Comparison of ENCODE assay signal across 9 cellular contexts in the genomic region with DNA sequence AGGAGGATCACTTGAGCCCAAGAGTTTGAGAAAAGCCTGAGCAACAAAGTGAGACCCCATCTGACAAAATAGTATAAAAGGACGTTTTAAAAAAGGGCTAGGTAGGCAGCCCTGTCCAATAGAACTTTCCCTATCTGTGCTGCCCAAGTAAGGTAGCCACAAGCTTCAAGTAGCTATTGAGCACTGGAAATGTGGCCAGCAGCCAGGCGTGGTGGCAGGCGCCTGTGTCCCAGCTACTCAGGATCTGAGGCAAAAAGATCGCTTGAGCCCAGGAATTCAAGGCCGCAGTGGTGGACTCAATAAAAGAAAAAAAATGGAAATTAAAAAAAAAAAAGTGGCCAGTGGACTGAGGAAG. TPM values are rescaled to one million over a fixed set of nuclear protein-coding genes. Genes with fewer than 3 reads are reported as not detected.
A peak's percentile ranks its signal among the peaks of the same experiment; 100 is the strongest.
DNase-seq lines count a peak whose midpoint lies in the region; ATAC-seq and TF ChIP-seq lines count a peak whose summit lies in the region.
"Had no signal": no experiment of that assay in that cellular context is flagged by ENCODE, and none has a peak within 500 bp of the region (broad histone marks: within the 10 kb centered on the region; RNA-seq: fewer than 3 reads in every experiment).

No MANE protein-coding gene starts in this region.

- no peak overlapping the region for H2AFZ ChIP-seq in hepatocyte

- H3K4me3 Mint-ChIP-seq in activated CD8-positive, alpha-beta memory T cell treated with anti-CD3 and anti-CD28 coated beads, Interleukin-2, amount 10 ng/mL, durations not matched to agents 7 days and 5 days = peak overlapping the region; percentile 86

- no peak for DNase-seq in activated CD8-positive, alpha-beta memory T cell treated with anti-CD3 and anti-CD28 coated beads, Interleukin-2, amount 10 ng/mL, durations not matched to agents 7 days and 5 days
- no peak for DNase-seq in activated CD8-positive, alpha-beta memory T cell treated with anti-CD3 and anti-CD28 coated beads, Interleukin-2, amount 50 U/mL, for 4 hours
- DNase-seq in SHP77 treated with DMSO at 0.1 percent for 48 hours (lab: John Stamatoyannopoulos, UW) = peak; percentile 75
- no peak for DNase-seq in hepatocyte (ENCODE audit: low spot score)
- peak; percentile 36 for DNase-seq in testis
- DNase-seq in HEK293T (ENCODE audit: extremely low spot score) = no peak
- no peak for DNase-seq in HK-2 (ENCODE audit: unreplicated experiment)
- DNase-seq: activated CD8-positive, alpha-beta memory T cell treated with anti-CD3 and anti-CD28 coated beads, Interleukin-2, amount 50 U/mL, for 48 hours had no signal

- ATAC-seq in activated CD8-positive, alpha-beta memory T cell treated with anti-CD3 and anti-CD28 coated beads, Interleukin-2, amount 10 ng/mL, durations not matched to agents 7 days and 5 days = no peak
- ATAC-seq in HG03045 (IDR thresholded peaks at IDR 0.05; ENCODE audit: unreplicated experiment) = no peak

- H4K20me1 ChIP-seq in hepatocyte (ENCODE audit: insufficient read depth, poor library complexity, severe bottlenecking) = no peaks in the 10 kb centered on the region

- H3K4me2 ChIP-seq in hepatocyte = peak overlapping the region; percentile 82

- H3K9me3 ChIP-seq in hepatocyte (ENCODE audit: low read depth) (no peaks in the 10 kb centered on the region), testis (no peaks in the 10 kb centered on the region)

- no peaks in the 10 kb centered on the region for H3K9me2 ChIP-seq in hepatocyte (replicated peaks; ENCODE audit: insufficient read depth)

- H3K27ac ChIP-seq in hepatocyte (no peak overlapping the region), testis (no peak overlapping the region)

- H3K4me1 ChIP-seq in hepatocyte (ENCODE audit: insufficient read depth) = peaks cover 12% of the 10 kb centered on the region
- H3K4me1 ChIP-seq in testis = peaks cover 14% of the 10 kb centered on the region

- H3K36me3 ChIP-seq in hepatocyte (replicated peaks; ENCODE audit: insufficient read depth, low read depth) (no peaks in the 10 kb centered on the region), testis (ENCODE audit: low read depth, missing control alignments) (no peaks in the 10 kb centered on the region)

- no peaks in the 10 kb centered on the region for H3K27me3 Mint-ChIP-seq in activated CD8-positive, alpha-beta memory T cell treated with anti-CD3 and anti-CD28 coated beads, Interleukin-2, amount 10 ng/mL, durations not matched to agents 7 days and 5 days

- H3K4me3 ChIP-seq in hepatocyte (no peak overlapping the region), testis (no peak overlapping the region)

- peaks cover 46% of the 10 kb centered on the region for H3K4me1 Mint-ChIP-seq in activated CD8-positive, alpha-beta memory T cell treated with anti-CD3 and anti-CD28 coated beads, Interleukin-2, amount 10 ng/mL, durations not matched to agents 7 days and 5 days

- H3K27me3 ChIP-seq in hepatocyte (no peaks in the 10 kb centered on the region), testis (no peaks in the 10 kb centered on the region)

- no peaks in the 10 kb centered on the region for H3K36me3 Mint-ChIP-seq in activated CD8-positive, alpha-beta memory T cell treated with anti-CD3 and anti-CD28 coated beads, Interleukin-2, amount 10 ng/mL, durations not matched to agents 7 days and 5 days

- POLR2A ChIA-PET in HEK293T (lab: Yijun Ruan, JAX) = interaction anchor here (1.0 to 1.1 kb wide), 2 partner anchors 26 to 27 kb away, joined by 3 to 4 read pairs; a partner anchor contains a TSS

- no peak for TF ChIP-seq POLR2A in testis (IDR thresholded peaks at IDR 0.05)

- WGBS in hepatocyte (ENCODE audit: low lambda C conversion rate, missing lambda C conversion rate) = 82% methylated on average over 5 of the region's 5 CpGs
- WGBS in testis, 2 donors = 69 to 79% methylated on average over 5 of the region's 5 CpGs

- CTCF ChIA-PET in activated CD8-positive, alpha-beta memory T cell treated with anti-CD3 and anti-CD28 coated beads, Interleukin-2, amount 10 ng/mL, durations not matched to agents 7 days and 5 days (lab: Charles Lee) = interaction anchor here (1.2 to 7.2 kb wide), 4 partner anchors 13 to 332 kb away, joined by 3 to 84 read pairs (median 8); a partner anchor contains a TSS
- CTCF ChIA-PET in HEK293T (lab: Yijun Ruan, JAX) = interaction anchor here (1.8 kb wide), 1 partner anchor 27 kb away, joined by 5 read pairs; a partner anchor contains a TSS

- no peaks in the 10 kb centered on the region for H3K9me3 Mint-ChIP-seq in activated CD8-positive, alpha-beta memory T cell treated with anti-CD3 and anti-CD28 coated beads, Interleukin-2, amount 10 ng/mL, durations not matched to agents 7 days and 5 days (ENCODE audit: low read depth)

- intact Hi-C loops in testis (cut with DNase I; ENCODE audit: low total_unique reads) = no loop called here

- peak overlapping the region; percentile 93 for H3K27ac Mint-ChIP-seq in activated CD8-positive, alpha-beta memory T cell treated with anti-CD3 and anti-CD28 coated beads, Interleukin-2, amount 10 ng/mL, durations not matched to agents 7 days and 5 days

- H3K79me2 ChIP-seq in hepatocyte = peaks cover 8% of the 10 kb centered on the region

- TF ChIP-seq CTCF in hepatocyte (IDR thresholded peaks at IDR 0.05; ENCODE audit: poor library complexity) (no peak), testis (IDR thresholded peaks at IDR 0.05) (no peak)

TF ChIP-seq in HEK293T, 16 proteins besides CTCF, POLR2A, EP300 and RAD21:
- no peak for TF ChIP-seq NFRKB (IDR thresholded peaks at IDR 0.05)
- TF ChIP-seq ZNF384 (IDR thresholded peaks at IDR 0.05) = no peak
- TF ChIP-seq HDGF (IDR thresholded peaks at IDR 0.05; ENCODE audit: borderline replicate concordance) = no peak
- no peak for TF ChIP-seq LEF1 (IDR thresholded peaks at IDR 0.05; ENCODE audit: borderline replicate concordance)
- no peak for TF ChIP-seq ELF4 (IDR thresholded peaks at IDR 0.05)
- no peak for TF ChIP-seq SP1 (IDR thresholded peaks at IDR 0.05)
- no peak for TF ChIP-seq ARNT (IDR thresholded peaks at IDR 0.05)
- TF ChIP-seq, protein P1, sequence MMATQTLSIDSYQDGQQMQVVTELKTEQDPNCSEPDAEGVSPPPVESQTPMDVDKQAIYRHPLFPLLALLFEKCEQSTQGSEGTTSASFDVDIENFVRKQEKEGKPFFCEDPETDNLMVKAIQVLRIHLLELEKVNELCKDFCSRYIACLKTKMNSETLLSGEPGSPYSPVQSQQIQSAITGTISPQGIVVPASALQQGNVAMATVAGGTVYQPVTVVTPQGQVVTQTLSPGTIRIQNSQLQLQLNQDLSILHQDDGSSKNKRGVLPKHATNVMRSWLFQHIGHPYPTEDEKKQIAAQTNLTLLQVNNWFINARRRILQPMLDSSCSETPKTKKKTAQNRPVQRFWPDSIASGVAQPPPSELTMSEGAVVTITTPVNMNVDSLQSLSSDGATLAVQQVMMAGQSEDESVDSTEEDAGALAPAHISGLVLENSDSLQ (IDR thresholded peaks at IDR 0.05) = no peak
- no peak for TF ChIP-seq FOXK2 (IDR thresholded peaks at IDR 0.05)
- TF ChIP-seq TARDBP (IDR thresholded peaks at IDR 0.05) = no peak
- no peak for TF ChIP-seq SUZ12 (IDR thresholded peaks at IDR 0.05)
- TF ChIP-seq CTBP1 (IDR thresholded peaks at IDR 0.05; ENCODE audit: borderline replicate concordance) = no peak
- TF ChIP-seq L3MBTL2 (conservative IDR thresholded peaks at IDR 0.05) = no peak
- no peak for TF ChIP-seq FOXA1 (IDR thresholded peaks at IDR 0.05)
- TF ChIP-seq BHLHE40 (IDR thresholded peaks at IDR 0.05; ENCODE audit: borderline replicate concordance) = no peak

RNA-seq across cellular contexts. Expression of a gene that starts 1.5 kb away (rescaled TPM):
- total RNA-seq in activated CD8-positive, alpha-beta memory T cell treated with anti-CD3 and anti-CD28 coated beads, Interleukin-2, amount 10 ng/mL, durations not matched to agents 7 days and 5 days = 10 to 100 TPM; 22.6 to 27.2 TPM
- total RNA-seq in hepatocyte (131 and 132 TPM in 2 replicates), testis (10 to 100 TPM in 1 of 2 donors, 1 to 10 TPM in 1; 6.6 to 10.1 TPM)
- polyA plus RNA-seq in hepatocyte (142 and 169 TPM in 2 replicates), testis (ENCODE audit: insufficient read depth, low read depth, low replicate concordance) (13.5 TPM)

RNA-seq across cellular contexts. Expression of a gene that starts 26.8 kb away (rescaled TPM):
- total RNA-seq in activated CD8-positive, alpha-beta memory T cell treated with anti-CD3 and anti-CD28 coated beads, Interleukin-2, amount 10 ng/mL, durations not matched to agents 7 days and 5 days = 10 to 100 TPM; 61.4 to 84.2 TPM
- 23.9 and 34.6 TPM in 2 replicates for total RNA-seq in hepatocyte
- polyA plus RNA-seq in hepatocyte = 25.1 and 28.0 TPM in 2 replicates
- total RNA-seq in testis = 10 to 100 TPM; 29.5 to 42.6 TPM
- polyA plus RNA-seq in testis (ENCODE audit: insufficient read depth, low read depth, low replicate concordance) = 34.6 TPM

RNA-seq across cellular contexts. Expression of a gene that starts 34.2 kb away (rescaled TPM):
- 10 to 100 TPM; 56.8 to 58.8 TPM for total RNA-seq in activated CD8-positive, alpha-beta memory T cell treated with anti-CD3 and anti-CD28 coated beads, Interleukin-2, amount 10 ng/mL, durations not matched to agents 7 days and 5 days
- 19.9 and 26.2 TPM in 2 replicates for total RNA-seq in hepatocyte
- 19.1 and 23.1 TPM in 2 replicates for polyA plus RNA-seq in hepatocyte
- 10 to 100 TPM; 57.6 to 60.6 TPM for total RNA-seq in testis
- polyA plus RNA-seq in testis (ENCODE audit: insufficient read depth, low read depth, low replicate concordance) = 46.4 TPM

Comparison
In these comparisons a context has a peak if more than half of its experiments do, and no peak if none do; other contexts are left out.
1. DNase-seq: peak in SHP77 treated with DMSO at 0.1 percent for 48 hours (single experiment) and testis (single experiment); none in activated CD8-positive, alpha-beta memory T cell treated with anti-CD3 and anti-CD28 coated beads, Interleukin-2, amount 10 ng/mL, durations not matched to agents 7 days and 5 days (single experiment), activated CD8-positive, alpha-beta memory T cell treated with anti-CD3 and anti-CD28 coated beads, Interleukin-2, amount 50 U/mL, for 4 hours (single experiment), hepatocyte (single experiment), HEK293T (single experiment) and HK-2 (single experiment).